ENCODE assay signal across 27 cellular contexts in genomic region chr2:86219896-86220295, GRCh38.
"Had no signal": no experiment of that assay in that cellular context is flagged by ENCODE, and none has a peak within 500 bp of the region (broad histone marks: within the 10 kb centered on the region; RNA-seq: fewer than 3 reads in every experiment).

No MANE protein-coding gene starts in this region.

- H3K9me3 Mint-ChIP-seq: naive B cell; natural killer cell treated with Interleukin-12 subunit alpha and Interleukin-12 subunit beta and Interleukin-15 and Interleukin-18, amount 100 ng/mL, for 72 hours; stimulated activated effector memory CD8-positive, alpha-beta T cell treated with anti-CD3 and anti-CD28 coated beads, Interleukin-12 subunit alpha, Interleukin-12 subunit beta, amount 100 ng/mL, for 72 hours; stimulated activated naive B cell treated with anti-CD40 and anti-IgM and Interleukin-4, amounts not matched to agents 10 μg/mL and 1 μg/mL and 100 μg/mL, for 72 hours; stimulated activated naive CD8-positive, alpha-beta T cell treated with anti-CD3 and anti-CD28 coated beads, Interleukin-15, Interleukin-2, amounts not matched to agents 100 ng/mL and 50 ng/mL, for 24 hours; type B pancreatic cell had no signal

- H3K4me3 ChIP-seq: pancreas, prostate gland, right lobe of liver, sigmoid colon, suprapubic skin, testis, tibial artery, transverse colon, upper lobe of right lung, uterus had no signal

- H3K27me3 Mint-ChIP-seq: naive thymus-derived CD8-positive, alpha-beta T cell; natural killer cell treated with Interleukin-12 subunit alpha and Interleukin-12 subunit beta and Interleukin-15 and Interleukin-18, amount 100 ng/mL, for 72 hours; stimulated activated naive B cell treated with anti-CD40 and anti-IgM and Interleukin-4, amounts not matched to agents 10 μg/mL and 1 μg/mL and 100 μg/mL, for 72 hours; stimulated activated naive CD8-positive, alpha-beta T cell treated with anti-CD3 and anti-CD28 coated beads, Interleukin-15, Interleukin-2, amounts not matched to agents 100 ng/mL and 50 ng/mL, for 24 hours; type B pancreatic cell had no signal

- H3K36me3 ChIP-seq: pancreas, prostate gland, right lobe of liver, suprapubic skin, tibial artery, transverse colon, upper lobe of right lung, uterus had no signal

- DNase-seq: naive B cell; naive thymus-derived CD8-positive, alpha-beta T cell; occipital lobe; pancreas; retina; right cardiac atrium; right lobe of liver; sigmoid colon; small intestine; stimulated activated CD4-positive, alpha-beta T cell treated with anti-CD3 and anti-CD28 coated beads, Interleukin-15, amount 100 ng/mL, for 24 hours; stimulated activated CD4-positive, alpha-beta T cell treated with anti-CD3 and anti-CD28 coated beads, Interleukin-2, amount 100 ng/mL, for 24 hours; stimulated activated CD4-positive, alpha-beta T cell treated with anti-CD3 and anti-CD28 coated beads, Interleukin-2, amount 100 ng/mL, for 48 hours; stimulated activated CD4-positive, alpha-beta T cell treated with anti-CD3 and anti-CD28 coated beads, Interleukin-4, amount 100 ng/mL, for 24 hours; stimulated activated naive B cell treated with anti-CD40 and anti-IgM and Interleukin-4, amounts not matched to agents 10 μg/mL and 1 μg/mL and 100 μg/mL, for 72 hours; stimulated activated naive CD4-positive, alpha-beta T cell treated with Interleukin-2 at 50 U/mL for 16 hours; substantia nigra; tibial artery; transverse colon; upper lobe of right lung; uterus had no signal

- H3K9me3 ChIP-seq: pancreas, prostate gland, right lobe of liver, sigmoid colon, suprapubic skin, testis, tibial artery, transverse colon, upper lobe of right lung, uterus had no signal

- H3K27ac ChIP-seq: pancreas, prostate gland, right lobe of liver, sigmoid colon, suprapubic skin, testis, tibial artery, transverse colon, upper lobe of right lung, uterus had no signal

- H3K4me3 Mint-ChIP-seq: naive B cell; naive thymus-derived CD8-positive, alpha-beta T cell; natural killer cell treated with Interleukin-12 subunit alpha and Interleukin-12 subunit beta and Interleukin-15 and Interleukin-18, amount 100 ng/mL, for 72 hours; stimulated activated effector memory CD8-positive, alpha-beta T cell treated with anti-CD3 and anti-CD28 coated beads, Interleukin-12 subunit alpha, Interleukin-12 subunit beta, amount 100 ng/mL, for 72 hours; stimulated activated naive B cell treated with anti-CD40 and anti-IgM and Interleukin-4, amounts not matched to agents 10 μg/mL and 1 μg/mL and 100 μg/mL, for 72 hours; stimulated activated naive CD8-positive, alpha-beta T cell treated with anti-CD3 and anti-CD28 coated beads, Interleukin-15, Interleukin-2, amounts not matched to agents 100 ng/mL and 50 ng/mL, for 24 hours; type B pancreatic cell had no signal

- ATAC-seq: naive thymus-derived CD8-positive, alpha-beta T cell; natural killer cell treated with Interleukin-12 subunit alpha and Interleukin-12 subunit beta and Interleukin-15 and Interleukin-18, amount 100 ng/mL, for 72 hours; pancreas; right cardiac atrium; right lobe of liver; stimulated activated effector memory CD8-positive, alpha-beta T cell treated with anti-CD3 and anti-CD28 coated beads, Interleukin-12 subunit alpha, Interleukin-12 subunit beta, amount 100 ng/mL, for 72 hours; stimulated activated naive B cell treated with anti-CD40 and anti-IgM and Interleukin-4, amounts not matched to agents 10 μg/mL and 1 μg/mL and 100 μg/mL, for 72 hours; upper lobe of right lung had no signal

- H3K36me3 Mint-ChIP-seq: naive B cell; natural killer cell treated with Interleukin-12 subunit alpha and Interleukin-12 subunit beta and Interleukin-15 and Interleukin-18, amount 100 ng/mL, for 72 hours; stimulated activated effector memory CD8-positive, alpha-beta T cell treated with anti-CD3 and anti-CD28 coated beads, Interleukin-12 subunit alpha, Interleukin-12 subunit beta, amount 100 ng/mL, for 72 hours; stimulated activated naive B cell treated with anti-CD40 and anti-IgM and Interleukin-4, amounts not matched to agents 10 μg/mL and 1 μg/mL and 100 μg/mL, for 72 hours; type B pancreatic cell had no signal

- H3K27ac Mint-ChIP-seq: naive thymus-derived CD8-positive, alpha-beta T cell; natural killer cell treated with Interleukin-12 subunit alpha and Interleukin-12 subunit beta and Interleukin-15 and Interleukin-18, amount 100 ng/mL, for 72 hours; stimulated activated effector memory CD8-positive, alpha-beta T cell treated with anti-CD3 and anti-CD28 coated beads, Interleukin-12 subunit alpha, Interleukin-12 subunit beta, amount 100 ng/mL, for 72 hours; stimulated activated naive B cell treated with anti-CD40 and anti-IgM and Interleukin-4, amounts not matched to agents 10 μg/mL and 1 μg/mL and 100 μg/mL, for 72 hours; stimulated activated naive CD8-positive, alpha-beta T cell treated with anti-CD3 and anti-CD28 coated beads, Interleukin-15, Interleukin-2, amounts not matched to agents 100 ng/mL and 50 ng/mL, for 24 hours; type B pancreatic cell had no signal

- H3K27me3 ChIP-seq: pancreas, right lobe of liver, sigmoid colon, suprapubic skin, testis, tibial artery, transverse colon, upper lobe of right lung, uterus had no signal

- H3K4me1 ChIP-seq: right lobe of liver had no signal
